ENCODE assay signal across 34 cellular contexts in genomic region chr12:73076760-73077159, GRCh38.
"Had no signal": no experiment of that assay in that cellular context is flagged by ENCODE, and none has a peak within 500 bp of the region (broad histone marks: within the 10 kb centered on the region; RNA-seq: fewer than 3 reads in every experiment).

No MANE protein-coding gene starts in this region.

- H3K4me3 ChIP-seq: adrenal gland, ascending aorta, body of pancreas, breast epithelium, cardiac muscle cell had no signal

- H3K4me1 ChIP-seq: adrenal gland, ascending aorta, body of pancreas, breast epithelium had no signal

- H3K9me3 ChIP-seq: adrenal gland, ascending aorta, body of pancreas had no signal

- ATAC-seq: activated naive CD4-positive, alpha-beta T cell treated with anti-CD3 and anti-CD28 coated beads, Interleukin-2, amount 50 U/mL, for 72 hours; activated naive CD8-positive, alpha-beta T cell treated with anti-CD3 and anti-CD28 coated beads, Interleukin-2, amount 50 U/mL, for 24 hours; activated T-cell treated with anti-CD3 and anti-CD28 coated beads, Interleukin-2, amount 50 U/mL, for 4 hours; activated T-cell treated with anti-CD3 and anti-CD28 coated beads, Interleukin-2, amount 50 U/mL, for 72 hours; activated T-helper 17 cell treated with anti-CD3 and anti-CD28 coated beads, Interleukin-2, amount 50 U/mL, for 72 hours; body of pancreas had no signal

- H3K27ac ChIP-seq: adrenal gland, ascending aorta, body of pancreas, brain microvascular endothelial cell, breast epithelium, cardiac muscle cell had no signal

- H3K27me3 ChIP-seq: adrenal gland, ascending aorta, body of pancreas, brain microvascular endothelial cell, breast epithelium, cardiac muscle cell had no signal

- FAIRE-seq: astrocyte, bronchial epithelial cell had no signal

- H3K36me3 ChIP-seq: adrenal gland, ascending aorta, brain microvascular endothelial cell, breast epithelium, cardiac muscle cell had no signal

- DNase-seq: activated effector memory CD4-positive, alpha-beta T cell treated with anti-CD3 and anti-CD28 coated beads, Interleukin-2, amount 50 U/mL, for 16 hours; activated effector memory CD4-positive, alpha-beta T cell treated with Interleukin-2 at 50 U/mL for 16 hours; activated gamma-delta T cell; activated gamma-delta T cell treated with Interleukin-2 at 50 U/mL for 16 hours; activated naive CD4-positive, alpha-beta T cell; activated naive CD4-positive, alpha-beta T cell treated with anti-CD3 and anti-CD28 coated beads for 36 hours; activated naive CD4-positive, alpha-beta T cell treated with anti-CD3 and anti-CD28 coated beads, Interleukin-2, amount 10 ng/mL, durations not matched to agents 7 days and 5 days; activated naive CD4-positive, alpha-beta T cell treated with anti-CD3 and anti-CD28 coated beads, Interleukin-2, amount 50 U/mL, for 16 hours; activated naive CD4-positive, alpha-beta T cell treated with Interleukin-2 at 50 U/mL for 16 hours; activated naive CD8-positive, alpha-beta T cell treated with anti-CD3 and anti-CD28 coated beads for 36 hours; activated naive CD8-positive, alpha-beta T cell treated with anti-CD3 and anti-CD28 coated beads, Interleukin-2, amount 10 ng/mL, durations not matched to agents 7 days and 5 days; activated naive CD8-positive, alpha-beta T cell treated with anti-CD3 and anti-CD28 coated beads, Interleukin-2, amount 50 U/mL, for 24 hours; activated T-cell treated with anti-CD3 and anti-CD28 coated beads, Interleukin-2, amount 50 U/mL, for 1 hour; activated T-cell treated with anti-CD3 and anti-CD28 coated beads, Interleukin-2, amount 50 U/mL, for 24 hours; activated T-cell treated with anti-CD3 and anti-CD28 coated beads, Interleukin-2, amount 50 U/mL, for 4 hours; activated T-cell treated with anti-CD3 and anti-CD28 coated beads, Interleukin-2, amount 50 U/mL, for 48 hours; activated T-cell treated with anti-CD3 and anti-CD28 coated beads, Interleukin-2, amount 50 U/mL, for 72 hours; adrenal gland; amniotic stem cell; amygdala; anterior cingulate cortex; aorta; body of pancreas; brain microvascular endothelial cell; caudate nucleus; central memory CD4-positive, alpha-beta T cell; cerebellar nuclear complex had no signal
